ENCODE assay signal across 23 cellular contexts in genomic region chr2:201992960-201993359, GRCh38.
"Had no signal": no experiment of that assay in that cellular context is flagged by ENCODE, and none has a peak within 500 bp of the region (broad histone marks: within the 10 kb centered on the region; RNA-seq: fewer than 3 reads in every experiment).

No MANE protein-coding gene starts in this region.

- H3K36me3 ChIP-seq: esophagus squamous epithelium, gastroesophageal sphincter, left ventricle myocardium inferior, lower lobe of right lung, neural progenitor cell, ovary, suprapubic skin, thyroid gland, upper lobe of right lung, vagina had no signal

- H3K4me2 ChIP-seq: neural progenitor cell had no signal

- H2AFZ ChIP-seq: neural progenitor cell had no signal

- H3K27ac ChIP-seq: epithelial cell of prostate, esophagus squamous epithelium, gastroesophageal sphincter, left ventricle myocardium inferior, lower lobe of right lung, neural progenitor cell, ovary, suprapubic skin, thyroid gland, upper lobe of right lung, vagina had no signal

- H3K9ac ChIP-seq: neural progenitor cell had no signal

- H3K4me1 ChIP-seq: gastroesophageal sphincter, left ventricle myocardium inferior, lower lobe of right lung, thyroid gland, upper lobe of right lung had no signal

- H3K27me3 ChIP-seq: esophagus squamous epithelium, gastroesophageal sphincter, neural progenitor cell, ovary, suprapubic skin, thyroid gland, upper lobe of right lung, vagina had no signal

- H3K9me3 ChIP-seq: esophagus squamous epithelium, gastroesophageal sphincter, left ventricle myocardium inferior, lower lobe of right lung, ovary, suprapubic skin, thyroid gland, upper lobe of right lung, vagina had no signal

- FAIRE-seq: endometrium, keratinocyte, small intestine had no signal

- ATAC-seq: gastroesophageal sphincter; left cardiac atrium; lower lobe of right lung; stimulated activated naive CD8-positive, alpha-beta T cell treated with anti-CD3 and anti-CD28 coated beads, Interleukin-15, Interleukin-2, amounts not matched to agents 100 U/mL and 50 U/mL, for 24 hours; upper lobe of right lung had no signal

- H3K4me3 ChIP-seq: esophagus squamous epithelium, gastroesophageal sphincter, left ventricle myocardium inferior, lower lobe of right lung, neural progenitor cell, ovary, suprapubic skin, thyroid gland, upper lobe of right lung, vagina had no signal

- DNase-seq: effector memory CD4-positive, alpha-beta T cell; esophagus squamous epithelium; foreskin fibroblast; glutamatergic neuron; immature natural killer cell; left cardiac atrium; left ventricle myocardium inferior; lower lobe of right lung; nucleus accumbens; ovary; right cardiac atrium; small intestine; stimulated activated CD4-positive, alpha-beta T cell treated with anti-CD3 and anti-CD28 coated beads, Interleukin-2, amount 100 ng/mL, for 48 hours; stimulated activated naive CD8-positive, alpha-beta T cell treated with anti-CD3 and anti-CD28 coated beads, Interleukin-15, Interleukin-2, amounts not matched to agents 100 U/mL and 50 U/mL, for 24 hours; thyroid gland; upper lobe of right lung had no signal
